ENCODE assay signal across 2 cellular contexts in the genomic region with DNA sequence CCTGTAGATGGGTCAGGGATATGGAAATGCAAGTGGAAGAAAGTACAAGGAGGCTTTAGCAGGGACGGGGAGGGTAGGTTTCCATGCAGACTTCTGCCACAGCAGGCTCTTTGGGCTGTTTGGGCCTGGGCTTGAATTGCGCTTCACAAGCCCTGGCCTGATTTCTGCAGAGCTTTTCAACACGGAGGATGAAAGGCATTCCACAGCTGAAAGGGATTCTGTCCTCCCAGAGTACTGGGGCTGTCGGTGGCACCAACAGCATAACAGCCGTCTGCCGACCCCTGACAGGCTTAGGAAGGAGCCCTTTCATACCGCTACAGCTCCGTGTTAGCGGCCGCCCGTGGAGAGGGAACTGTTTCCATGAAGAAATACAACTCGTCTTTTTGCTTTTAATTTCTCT.
TF ChIP-seq lines count a peak whose summit lies in the region.

No MANE protein-coding gene starts in this region.

TF ChIP-seq in WTC11, 78 proteins besides CTCF, POLR2A, EP300 and RAD21:
- TF ChIP-seq FOXK1 (CRISPR knock-in tag; IDR thresholded peaks at IDR 0.05) (no peak), NFATC4 (CRISPR knock-in tag; IDR thresholded peaks at IDR 0.05) (no peak), PRRX2 (CRISPR knock-in tag; IDR thresholded peaks at IDR 0.05) (no peak), MXD4 (CRISPR knock-in tag; IDR thresholded peaks at IDR 0.05; ENCODE audit: borderline replicate concordance) (no peak), ZNF671 (CRISPR knock-in tag; IDR thresholded peaks at IDR 0.05) (no peak), ZNF423 (CRISPR knock-in tag; IDR thresholded peaks at IDR 0.05) (no peak), SMAD4 (CRISPR knock-in tag; IDR thresholded peaks at IDR 0.05) (no peak), MLX (CRISPR knock-in tag; IDR thresholded peaks at IDR 0.05) (no peak), HMGA2 (CRISPR knock-in tag; IDR thresholded peaks at IDR 0.05) (no peak), NFE2L1 (CRISPR knock-in tag; IDR thresholded peaks at IDR 0.05) (no peak), ZNF425 (CRISPR knock-in tag; conservative IDR thresholded peaks at IDR 0.05) (no peak)

TF ChIP-seq in H1, 55 proteins besides CTCF, POLR2A, EP300 and RAD21:
- TF ChIP-seq TEAD4 (IDR thresholded peaks at IDR 0.05; ENCODE audit: low read depth, low read length) (0 out of 2 replicates have a peak, but pooled peaks have one; percentile 45), CBX5 (IDR thresholded peaks at IDR 0.05; ENCODE audit: low read depth, low read length) (no peak)
